ENCODE assay signal across 8 cellular contexts in genomic region chr9:128361981-128362646, GRCh38. TPM values are rescaled to one million over a fixed set of nuclear protein-coding genes. Genes with fewer than 3 reads are reported as not detected.
DNase-seq lines count a peak whose midpoint lies in the region; ATAC-seq and TF ChIP-seq lines count a peak whose summit lies in the region.

No MANE protein-coding gene starts in this region.

- peaks cover 4% of the 10 kb centered on the region for H3K36me3 Mint-ChIP-seq in endothelial cell (ENCODE audit: low read depth, unreplicated experiment)

- H3K27ac Mint-ChIP-seq in endothelial cell (ENCODE audit: unreplicated experiment): no peak overlapping the region

- peak overlapping the region; percentile 58 for H3K4me3 ChIP-seq in AG04449 (ENCODE audit: low read depth, low read length)

- TF ChIP-seq CTCF in AG04449 (IDR thresholded peaks at IDR 0.05; ENCODE audit: insufficient read depth, low read length, missing control alignments) (peak; percentile 90), endothelial cell (IDR thresholded peaks at IDR 0.05; ENCODE audit: unreplicated experiment) (peak; percentile 76)

- H3K4me3 Mint-ChIP-seq in endothelial cell (ENCODE audit: unreplicated experiment): no peak overlapping the region

- CTCF ChIA-PET in AG04449 (lab: Yijun Ruan, JAX): interaction anchor here (0.7 to 6.6 kb wide), 52 partner anchors 8 to 340 kb away, joined by 3 to 80 read pairs (median 4); partner anchors contain the start of genes CERCAM, PKN3 and URM1

- H3K9me3 Mint-ChIP-seq in endothelial cell (ENCODE audit: unreplicated experiment): no peaks in the 10 kb centered on the region

- DNase-seq in AG04449 (ENCODE audit: low read depth, low spot score) (peak; percentile 36), HS-27A (ENCODE audit: low read depth) (peak; percentile 77), NOMO-1 (lab: John Stamatoyannopoulos, UW; ENCODE audit: unreplicated experiment in 2 of 2) (peak; percentile 32 to 38), endothelial cell (ENCODE audit: low spot score) (peak; percentile 81), midbrain (lab: John Stamatoyannopoulos, UW) (peak; percentile 90)
- DNase-seq in activated CD8-positive, alpha-beta memory T cell treated with anti-CD3 and anti-CD28 coated beads, Interleukin-2, amount 50 U/mL, for 24 hours (ENCODE audit: extremely low read depth): peak; percentile 24
- peak; percentile 34 to 42 for DNase-seq in stimulated activated CD8-positive, alpha-beta memory T cell treated with anti-CD3 and anti-CD28 coated beads, Interleukin-2, amount 100 ng/mL, for 1 hour (ENCODE audit: low read depth in 2 of 2)

- POLR2A ChIA-PET in AG04449 (lab: Yijun Ruan, JAX): interaction anchor here (0.7 to 3.3 kb wide), 5 partner anchors 9 to 168 kb away, joined by 3 to 23 read pairs (median 5); partner anchors contain the start of genes CERCAM, GOLGA2, SWI5 and URM1

- H3K4me1 Mint-ChIP-seq in endothelial cell (ENCODE audit: unreplicated experiment): peaks cover 2% of the 10 kb centered on the region

- ATAC-seq in GM18868 (IDR thresholded peaks at IDR 0.05; ENCODE audit: unreplicated experiment): peak; percentile 62

- peaks cover 8% of the 10 kb centered on the region for H3K27me3 Mint-ChIP-seq in endothelial cell (ENCODE audit: unreplicated experiment)

RNA-seq across cellular contexts. Expression of gene URM1, which starts 9.1 kb away (rescaled TPM):
- 96.1 TPM for total RNA-seq in endothelial cell (ENCODE audit: unreplicated experiment)

RNA-seq across cellular contexts. Expression of gene SLC27A4, which starts 21.8 kb away (rescaled TPM):
- 23.0 TPM for total RNA-seq in endothelial cell (ENCODE audit: unreplicated experiment)

RNA-seq across cellular contexts. Expression of gene COQ4, which starts 39.5 kb away (rescaled TPM):
- total RNA-seq in endothelial cell (ENCODE audit: unreplicated experiment): 46.6 TPM

RNA-seq across cellular contexts. Expression of gene TRUB2, which starts 39.9 kb away (rescaled TPM):
- total RNA-seq in endothelial cell (ENCODE audit: unreplicated experiment): 25.8 TPM

RNA-seq across cellular contexts. Expression of gene CERCAM, which starts 58.5 kb away (rescaled TPM):
- total RNA-seq in endothelial cell (ENCODE audit: unreplicated experiment): 27.9 TPM

Comparison
In these comparisons a context has a peak if more than half of its experiments do, and no peak if none do; other contexts are left out.
1. Peak in every context shown above with its lines: DNase-seq, ATAC-seq and H3K4me3 ChIP-seq.
2. DNase-seq: peak in every context shown above with its lines; median percentile 90 in midbrain; 81 in endothelial cell; 77 in HS-27A; 38 in stimulated activated CD8-positive, alpha-beta memory T cell treated with anti-CD3 and anti-CD28 coated beads, Interleukin-2, amount 100 ng/mL, for 1 hour; 36 in AG04449; 35 in NOMO-1; 24 in activated CD8-positive, alpha-beta memory T cell treated with anti-CD3 and anti-CD28 coated beads, Interleukin-2, amount 50 U/mL, for 24 hours.